21 cellular contexts compared by ENCODE assay signal in the genomic region with DNA sequence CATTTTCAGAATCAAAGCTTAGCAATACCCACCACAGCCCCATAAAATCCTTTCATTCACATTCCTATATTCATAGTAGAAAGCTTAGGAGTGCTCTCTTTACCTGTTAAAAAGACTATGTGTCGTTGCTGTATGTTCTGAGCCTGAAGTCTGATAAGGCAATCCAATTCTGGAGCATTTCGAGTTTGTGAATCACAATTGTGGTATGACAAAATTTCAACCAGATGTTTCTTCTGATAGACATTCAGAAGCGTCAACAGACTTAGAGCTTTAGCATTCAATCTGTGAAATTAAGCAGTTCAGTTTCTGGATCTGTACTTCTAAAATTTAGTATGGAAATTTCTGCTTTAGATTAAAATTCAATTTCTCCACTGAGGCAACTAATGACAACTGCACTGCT.
DNase-seq lines count a peak whose midpoint lies in the region; ATAC-seq and TF ChIP-seq lines count a peak whose summit lies in the region.
"Had no signal": no experiment of that assay in that cellular context is flagged by ENCODE, and none has a peak within 500 bp of the region (broad histone marks: within the 10 kb centered on the region; RNA-seq: fewer than 3 reads in every experiment).

No MANE protein-coding gene starts in this region.

- peak; percentile 25 for DNase-seq in AG08396 (ENCODE audit: low spot score)
- peak; percentile 65 for DNase-seq in EH (ENCODE audit: low read depth)
- peak; percentile 77 for DNase-seq in adipocyte (ENCODE audit: low read depth)
- DNase-seq in foreskin fibroblast = peak; percentile 38 to 74
- no peak for DNase-seq in NK-92 treated with Interleukin-12 subunit alpha and Interleukin-12 subunit beta, amount 100 ng/mL, for 24 hours (lab: John Stamatoyannopoulos, UW)
- DNase-seq in NCI-H1417 (lab: John Stamatoyannopoulos, UW) = no peak
- no peak for DNase-seq in posterior cingulate gyrus
- DNase-seq: activated naive CD4-positive, alpha-beta T cell; DND-41; effector CD4-positive, alpha-beta T cell; gastrocnemius medialis; left ventricle myocardium superior; MM.1S; NCI-H2029; NCI-H69; substantia nigra; SW 1271; WERI-Rb-1 had no signal

- peaks cover 83% of the 10 kb centered on the region for H3K36me3 ChIP-seq in adipocyte (ENCODE audit: control insufficient read depth, insufficient read depth, low read length, severe bottlenecking)

- H3K27me3 ChIP-seq in adipocyte (replicated peaks; ENCODE audit: control insufficient read depth, insufficient read depth, low read length) = no peaks in the 10 kb centered on the region
- H3K27me3 ChIP-seq: gastrocnemius medialis had no signal

- H3K4me3 ChIP-seq in adipocyte (ENCODE audit: low read length) = no peak overlapping the region
- H3K4me3 ChIP-seq in foreskin fibroblast (ENCODE audit: low read depth in 1 of 2, low read length in 2 of 2) = no peak overlapping the region
- H3K4me3 ChIP-seq: gastrocnemius medialis, GM12878 had no signal

- intact Hi-C loops in posterior cingulate gyrus (cut with DNase I) = no loop called here

- ATAC-seq in HG03460 (IDR thresholded peaks at IDR 0.05; ENCODE audit: unreplicated experiment) = no peak
- ATAC-seq: gastrocnemius medialis, GM12878, HepG2, left ventricle myocardium superior had no signal

- TF ChIP-seq CTCF in foreskin fibroblast (IDR thresholded peaks at IDR 0.05; ENCODE audit: low read depth, low read length) = no peak

- peaks cover 12% of the 10 kb centered on the region for H3K4me1 ChIP-seq in adipocyte (ENCODE audit: control insufficient read depth, insufficient read depth, low read length)
- H3K4me1 ChIP-seq: gastrocnemius medialis had no signal

- no peaks in the 10 kb centered on the region for H3K9me3 ChIP-seq in adipocyte (ENCODE audit: control insufficient read depth, low read length)
- H3K9me3 ChIP-seq: gastrocnemius medialis had no signal

- no peak overlapping the region for H3K9ac ChIP-seq in adipocyte (ENCODE audit: low read length)

Comparison
In these comparisons a context has a peak if more than half of its experiments do, and no peak if none do; other contexts are left out.
1. DNase-seq: peak in AG08396 (single experiment), EH (single experiment), adipocyte (single experiment) and foreskin fibroblast (2 of 2); none in NK-92 treated with Interleukin-12 subunit alpha and Interleukin-12 subunit beta, amount 100 ng/mL, for 24 hours (single experiment), NCI-H1417 (0 of 3) and posterior cingulate gyrus (0 of 10).